ENCODE assay signal across 17 cellular contexts in genomic region chr6:84554706-84555105, GRCh38.
"Had no signal": no experiment of that assay in that cellular context is flagged by ENCODE, and none has a peak within 500 bp of the region (broad histone marks: within the 10 kb centered on the region; RNA-seq: fewer than 3 reads in every experiment).

No MANE protein-coding gene starts in this region.

- H3K9me3 ChIP-seq: adrenal gland, ascending aorta, gastrocnemius medialis, uterus had no signal

- H3K36me3 ChIP-seq: adrenal gland, ascending aorta, gastrocnemius medialis, right lobe of liver, uterus had no signal

- H3K4me1 ChIP-seq: adrenal gland, right lobe of liver, uterus had no signal

- H3K27ac ChIP-seq: adrenal gland, ascending aorta, gastrocnemius medialis, right lobe of liver, uterus, VCaP had no signal

- DNase-seq: activated CD4-positive, alpha-beta T cell treated with anti-CD3 and anti-CD28 coated beads for 4 hours; activated CD4-positive, alpha-beta T cell treated with anti-CD3 and anti-CD28 coated beads, Interleukin-2, amount 50 U/mL, for 48 hours; activated CD8-positive, alpha-beta memory T cell treated with anti-CD3 and anti-CD28 coated beads for 24 hours; activated effector memory CD4-positive, alpha-beta T cell treated with Interleukin-2 at 50 U/mL for 16 hours; activated naive CD4-positive, alpha-beta T cell treated with anti-CD3 and anti-CD28 coated beads for 36 hours; activated naive CD8-positive, alpha-beta T cell treated with anti-CD3 and anti-CD28 coated beads for 36 hours; adrenal gland; gastrocnemius medialis; glutamatergic neuron; left colon; mammary epithelial cell; right lobe of liver; stimulated activated CD4-positive, alpha-beta T cell treated with anti-CD3 and anti-CD28 coated beads, Interleukin-2, amount 100 ng/mL, for 48 hours; substantia nigra; uterus had no signal

- ATAC-seq: gastrocnemius medialis, left colon had no signal

- H3K27me3 ChIP-seq: adrenal gland, ascending aorta, gastrocnemius medialis, right lobe of liver, uterus had no signal

- H3K4me3 ChIP-seq: adrenal gland, ascending aorta, gastrocnemius medialis, right lobe of liver, uterus had no signal
